In the genomic region with DNA sequence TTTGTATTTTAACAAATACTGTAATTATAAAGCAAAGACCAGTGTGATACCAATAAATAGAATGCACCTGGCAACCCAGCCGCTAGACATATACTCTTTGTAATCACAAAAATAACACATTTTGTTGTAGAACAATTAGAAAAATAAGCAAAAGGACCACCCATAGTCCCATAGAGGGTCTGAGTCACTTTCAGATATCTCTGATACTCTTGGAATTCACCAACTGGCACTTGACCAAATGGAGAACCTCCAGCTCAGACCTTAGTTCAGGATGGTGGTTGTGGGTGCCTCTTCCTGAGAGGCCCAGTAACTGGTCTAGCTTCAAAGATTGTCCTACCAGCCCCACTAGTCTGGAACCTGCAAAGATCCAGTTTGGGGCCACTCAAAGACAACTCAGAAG, we compare ENCODE assay signal across 8 cellular contexts. TPM values are rescaled to one million over a fixed set of nuclear protein-coding genes. Genes with fewer than 3 reads are reported as not detected.
DNase-seq lines count a peak whose midpoint lies in the region; TF ChIP-seq lines count a peak whose summit lies in the region.

No MANE protein-coding gene starts in this region.

- TF ChIP-seq CTCF in VCaP (conservative IDR thresholded peaks at IDR 0.05) (no peak), GM13977 (IDR thresholded peaks at IDR 0.05; ENCODE audit: extremely low read depth, insufficient read depth, missing control alignments) (no peak)

- peaks cover 14% of the 10 kb centered on the region for H3K36me3 ChIP-seq in H7 (replicated peaks; ENCODE audit: control insufficient read depth, insufficient read depth, low read length)

- H3K27ac ChIP-seq in VCaP: peak overlapping the region; percentile 82

- H3K27me3 ChIP-seq in H7 (ENCODE audit: control insufficient read depth, insufficient read depth, low read length): no peaks in the 10 kb centered on the region

- peak overlapping the region; percentile 99; the same call in 1 of the 2 replicates for H3K4me3 ChIP-seq in GM08714 (ENCODE audit: low read length)
- no peak overlapping the region for H3K4me3 ChIP-seq in H7 (ENCODE audit: insufficient read depth, low read depth, low read length)

- DNase-seq in A172 (ENCODE audit: low spot score): peak; percentile 37
- peak; percentile 67 for DNase-seq in iris pigment epithelial cell (ENCODE audit: low read depth)
- no peak for DNase-seq in GM13977 (ENCODE audit: low spot score)
- DNase-seq in germinal center (ENCODE audit: low spot score): no peak
- DNase-seq in stimulated activated CD4-positive, alpha-beta T cell treated with anti-CD3 and anti-CD28 coated beads, Interleukin-4, amount 100 ng/mL, for 24 hours: no peak
- DNase-seq in H7: no peak

- in situ Hi-C loops in GM13977 (cut with MboI; ENCODE audit: low pct_unique_long_range_greater_than_20kb, low sequenced_read_pairs, unreplicated experiment): no loop called here

RNA-seq across cellular contexts. Expression of gene TERF2, which starts 0.8 kb away (rescaled TPM):
- 11.7 and 17.5 TPM in 2 replicates for total RNA-seq in A172 (2014; rRNA removed; shearing (Covaris generic))
- 15.6 and 16.2 TPM in 2 replicates for total RNA-seq in H7 (2014; rRNA removed; shearing (Covaris generic))

RNA-seq across cellular contexts. Expression of gene TMED6, which starts 35.0 kb away (rescaled TPM):
- not detected in 2 replicates for total RNA-seq in A172 (2014; rRNA removed; shearing (Covaris generic))
- total RNA-seq in H7 (2014; rRNA removed; shearing (Covaris generic)): 0.52 TPM in 1 of 2 replicates, not detected in the other

RNA-seq across cellular contexts. Expression of gene CYB5B, which starts 37.8 kb away (rescaled TPM):
- total RNA-seq in A172 (2014; rRNA removed; shearing (Covaris generic)): 213 and 231 TPM in 2 replicates
- total RNA-seq in H7 (2014; rRNA removed; shearing (Covaris generic)): 78.4 and 103 TPM in 2 replicates

RNA-seq across cellular contexts. Expression of gene NIP7, which starts 47.0 kb away (rescaled TPM):
- total RNA-seq in A172 (2014; rRNA removed; shearing (Covaris generic)): 42.0 and 48.2 TPM in 2 replicates
- 30.7 and 31.0 TPM in 2 replicates for total RNA-seq in H7 (2014; rRNA removed; shearing (Covaris generic))

RNA-seq across cellular contexts. Expression of gene COG8, which starts 47.2 kb away (rescaled TPM):
- total RNA-seq in A172 (2014; rRNA removed; shearing (Covaris generic)): 71.3 and 74.8 TPM in 2 replicates
- 63.1 and 71.0 TPM in 2 replicates for total RNA-seq in H7 (2014; rRNA removed; shearing (Covaris generic))

Comparison
In these comparisons a context has a peak if more than half of its experiments do, and no peak if none do; other contexts are left out.
1. DNase-seq: peak in A172 (single experiment) and iris pigment epithelial cell (single experiment); none in GM13977 (single experiment), germinal center (single experiment), stimulated activated CD4-positive, alpha-beta T cell treated with anti-CD3 and anti-CD28 coated beads, Interleukin-4, amount 100 ng/mL, for 24 hours (single experiment) and H7 (single experiment).